ENCODE assay signal across 8 cellular contexts in genomic region chr3:194520682-194521162, GRCh38. TPM values are rescaled to one million over a fixed set of nuclear protein-coding genes. Genes with fewer than 3 reads are reported as not detected.
DNase-seq lines count a peak whose midpoint lies in the region; ATAC-seq and TF ChIP-seq lines count a peak whose summit lies in the region.
"Not testable (repeated sequence)": the region's sequence is repeated elsewhere in the genome, so short reads cannot be mapped to it uniquely, and the experiment has no call there.

No MANE protein-coding gene starts in this region.

- TF ChIP-seq CTCF in SK-N-SH (IDR thresholded peaks at IDR 0.05): not testable (repeated sequence)

- not testable (repeated sequence) for H3K36me3 Mint-ChIP-seq in activated naive CD8-positive, alpha-beta T cell treated with anti-CD3 and anti-CD28 coated beads for 36 hours; stimulated activated memory B cell treated with anti-CD40 and anti-IgM and Interleukin-4, amounts not matched to agents 10 μg/mL and 1 μg/mL and 100 μg/mL, for 72 hours

- H3K9me2 ChIP-seq in SK-N-SH: not testable (repeated sequence)

- H3K4me3 ChIP-seq in SK-N-SH (ENCODE audit: low read depth in 2 of 2, low read length in 1 of 2): not testable (repeated sequence)

- not testable (repeated sequence) for H3K36me3 ChIP-seq in SK-N-SH (replicated peaks in 1 of 2; ENCODE audit: control insufficient read depth in 1 of 2, insufficient read depth in 2 of 2, low read length in 1 of 2)

- H3K79me2 ChIP-seq in SK-N-SH (ENCODE audit: insufficient read depth): not testable (repeated sequence)

- peak; percentile 63 for ATAC-seq in GM18861 (IDR thresholded peaks at IDR 0.05; ENCODE audit: unreplicated experiment)
- peak; percentile 60 for ATAC-seq in HG03103 (IDR thresholded peaks at IDR 0.05; ENCODE audit: low read depth, unreplicated experiment)
- ATAC-seq in stimulated activated memory B cell treated with anti-CD40 and anti-IgM and Interleukin-4, amounts not matched to agents 10 μg/mL and 1 μg/mL and 100 μg/mL, for 72 hours: peak; percentile 76

- peaks cover 30% of the 10 kb centered on the region for H3F3A ChIP-seq in SK-N-SH (replicated peaks; ENCODE audit: insufficient read depth)

- peak overlapping the region; percentile 8; the same call in 1 of the 2 replicates for H3K4me2 ChIP-seq in SK-N-SH

- not testable (repeated sequence) for TF ChIP-seq EP300 in SK-N-SH (IDR thresholded peaks at IDR 0.05; ENCODE audit: borderline replicate concordance in 1 of 2, low read depth in 1 of 2, low read length in 1 of 2)

- CTCF ChIA-PET in SK-N-SH (lab: Yijun Ruan, JAX): not testable (repeated sequence)

- H3K4me1 ChIP-seq in SK-N-SH (ENCODE audit: control insufficient read depth in 1 of 2, insufficient read depth in 2 of 2, low read depth in 1 of 2, low read length in 1 of 2): peaks cover 7 to 28% of the 10 kb centered on the region in 2 experiments; a peak in 2 of 4 replicates

- not testable (repeated sequence) for H3K4me3 Mint-ChIP-seq in activated naive CD8-positive, alpha-beta T cell treated with anti-CD3 and anti-CD28 coated beads for 36 hours; stimulated activated memory B cell treated with anti-CD40 and anti-IgM and Interleukin-4, amounts not matched to agents 10 μg/mL and 1 μg/mL and 100 μg/mL, for 72 hours

- not testable (repeated sequence) for H2AFZ ChIP-seq in SK-N-SH (ENCODE audit: low read depth)

- not testable (repeated sequence) for H3K27me3 Mint-ChIP-seq in activated naive CD8-positive, alpha-beta T cell treated with anti-CD3 and anti-CD28 coated beads for 36 hours; stimulated activated memory B cell treated with anti-CD40 and anti-IgM and Interleukin-4, amounts not matched to agents 10 μg/mL and 1 μg/mL and 100 μg/mL, for 72 hours

- H3K27me3 ChIP-seq in SK-N-SH (ENCODE audit: insufficient read depth): not testable (repeated sequence)

- peak overlapping the region; percentile 17; the same call in 1 of the 2 replicates for H3K9ac ChIP-seq in SK-N-SH

- H3K27ac ChIP-seq in SK-N-SH (ENCODE audit: low read depth in 2 of 2, low read length in 1 of 2): peak overlapping the region in 1 of 2 experiments; percentile 87; a peak in 2 of 4 replicates

- peaks cover 16% of the 10 kb centered on the region for H3K4me1 Mint-ChIP-seq in activated naive CD8-positive, alpha-beta T cell treated with anti-CD3 and anti-CD28 coated beads for 36 hours
- peaks cover 19% of the 10 kb centered on the region for H3K4me1 Mint-ChIP-seq in stimulated activated memory B cell treated with anti-CD40 and anti-IgM and Interleukin-4, amounts not matched to agents 10 μg/mL and 1 μg/mL and 100 μg/mL, for 72 hours

- POLR2A ChIA-PET in SK-N-SH (lab: Yijun Ruan, JAX): not testable (repeated sequence)

- WGBS in SK-N-SH (ENCODE audit: low lambda C conversion rate): 74% methylated on average over 8 of the region's 8 CpGs

- H4K20me1 ChIP-seq in SK-N-SH (ENCODE audit: insufficient read depth): not testable (repeated sequence)

- not testable (repeated sequence) for H3K27ac Mint-ChIP-seq in activated naive CD8-positive, alpha-beta T cell treated with anti-CD3 and anti-CD28 coated beads for 36 hours; stimulated activated memory B cell treated with anti-CD40 and anti-IgM and Interleukin-4, amounts not matched to agents 10 μg/mL and 1 μg/mL and 100 μg/mL, for 72 hours

- TF ChIP-seq RAD21 in SK-N-SH (IDR thresholded peaks at IDR 0.05; ENCODE audit: low read length): not testable (repeated sequence)

- not testable (repeated sequence) for H3K9me3 Mint-ChIP-seq in activated naive CD8-positive, alpha-beta T cell treated with anti-CD3 and anti-CD28 coated beads for 36 hours; stimulated activated memory B cell treated with anti-CD40 and anti-IgM and Interleukin-4, amounts not matched to agents 10 μg/mL and 1 μg/mL and 100 μg/mL, for 72 hours

- DNase-seq in SK-N-SH: not testable (repeated sequence)
- DNase-seq in activated CD8-positive, alpha-beta memory T cell treated with anti-CD3 and anti-CD28 coated beads for 48 hours (ENCODE audit: low read depth in 2 of 3, low spot score in 2 of 3): peak; percentile 13 to 34 (median 32)
- peak; percentile 33 for DNase-seq in activated naive CD8-positive, alpha-beta T cell treated with anti-CD3 and anti-CD28 coated beads for 36 hours
- DNase-seq in left kidney (ENCODE audit: low read depth, low spot score): peak; percentile 91
- peak; percentile 30 to 47 for DNase-seq in stimulated activated CD4-positive, alpha-beta T cell treated with anti-CD3 and anti-CD28 coated beads, Interleukin-1b, Interleukin-23, amount 100 ng/mL, for 4 hours (ENCODE audit: low read depth in 2 of 2)

- H3K9me3 ChIP-seq in SK-N-SH: not testable (repeated sequence)

RNA-seq across cellular contexts. Expression of gene ATP13A3, which starts 33.9 kb away (rescaled TPM):
- polyA plus RNA-seq in SK-N-SH (2012; rRNA removed): 48.2 and 67.2 TPM in 2 replicates
- 84.5 and 91.7 TPM in 2 replicates for polyA plus RNA-seq in SK-N-SH (2012; cell fraction: cytosol; rRNA removed)
- 31.0 and 73.2 TPM in 2 replicates for polyA plus RNA-seq in SK-N-SH (2012; cell fraction: nucleus; rRNA removed)
- 100 to 1,000 TPM; 113 to 124 TPM for total RNA-seq in activated naive CD8-positive, alpha-beta T cell treated with anti-CD3 and anti-CD28 coated beads for 36 hours
